Comparison of ENCODE assay signal across 8 cellular contexts in the genomic region with DNA sequence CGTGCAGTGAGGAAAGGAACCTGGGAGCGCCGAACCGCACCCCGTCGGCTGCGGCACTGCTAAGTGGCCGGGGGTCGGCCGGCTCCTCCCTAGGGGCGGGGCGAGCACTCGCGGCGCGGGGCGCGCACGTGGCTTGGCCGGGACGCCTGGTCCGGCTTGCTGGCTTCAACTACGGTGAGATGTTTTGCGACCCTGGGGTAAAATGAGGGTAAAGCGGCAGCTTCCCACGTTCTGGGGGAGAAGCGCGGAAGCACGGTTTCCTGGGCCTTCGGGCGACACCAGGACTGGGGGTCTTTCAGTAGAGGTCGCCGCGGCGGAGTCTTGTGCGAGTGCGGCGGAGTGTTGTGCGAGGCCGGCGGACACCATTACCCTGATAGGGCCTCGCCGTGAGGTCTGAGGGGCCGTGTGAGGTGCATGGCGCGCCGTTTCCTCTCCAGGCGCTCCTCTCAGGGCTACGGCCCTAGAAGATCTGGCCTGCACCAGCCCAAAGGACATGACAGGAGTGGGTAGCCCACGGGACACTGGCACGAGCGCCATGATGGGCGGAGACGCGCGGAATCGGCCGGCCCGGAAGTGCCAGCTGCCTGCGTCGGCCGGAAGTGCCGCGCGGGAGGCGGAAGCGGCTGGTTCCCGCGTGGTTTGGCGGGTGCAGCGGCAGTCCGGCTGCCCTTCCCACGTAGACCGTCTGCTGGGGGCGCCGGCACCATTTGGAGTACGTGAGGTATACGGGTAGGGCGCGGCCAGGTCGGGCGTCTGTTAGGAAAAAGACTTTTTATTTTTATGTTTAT. TPM values are rescaled to one million over a fixed set of nuclear protein-coding genes. Genes with fewer than 3 reads are reported as not detected.
A peak's percentile ranks its signal among the peaks of the same experiment; 100 is the strongest.
DNase-seq lines count a peak whose midpoint lies in the region; ATAC-seq and TF ChIP-seq lines count a peak whose summit lies in the region.

A gene with protein sequence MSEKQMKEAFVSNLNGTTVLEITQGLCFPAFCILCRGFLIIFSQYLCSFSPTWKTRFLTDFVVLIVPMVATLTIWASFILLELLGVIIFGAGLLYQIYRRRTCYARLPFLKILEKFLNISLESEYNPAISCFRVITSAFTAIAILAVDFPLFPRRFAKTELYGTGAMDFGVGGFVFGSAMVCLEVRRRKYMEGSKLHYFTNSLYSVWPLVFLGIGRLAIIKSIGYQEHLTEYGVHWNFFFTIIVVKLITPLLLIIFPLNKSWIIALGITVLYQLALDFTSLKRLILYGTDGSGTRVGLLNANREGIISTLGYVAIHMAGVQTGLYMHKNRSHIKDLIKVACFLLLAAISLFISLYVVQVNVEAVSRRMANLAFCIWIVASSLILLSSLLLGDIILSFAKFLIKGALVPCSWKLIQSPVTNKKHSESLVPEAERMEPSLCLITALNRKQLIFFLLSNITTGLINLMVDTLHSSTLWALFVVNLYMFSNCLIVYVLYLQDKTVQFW (plus strand): TSS at position 107 of the 788 bp plus-strand sequence. CDS start 2,115 bp downstream, outside the sequence.

- intact Hi-C loops in activated CD4-positive, alpha-beta T cell treated with anti-CD3 and anti-CD28 coated beads for 36 hours (cut with DNase I, micrococcal nuclease): loop anchor here (1.0 kb wide), 3 partner anchors 9 to 66 kb away; a partner anchor contains a TSS

- POLR2A ChIA-PET in activated CD4-positive, alpha-beta T cell treated with anti-CD3 and anti-CD28 coated beads for 36 hours (lab: Charles Lee): interaction anchor here (0.6 to 3.9 kb wide), 5 partner anchors 10 to 68 kb away, joined by 3 to 35 read pairs (median 4); a partner anchor contains a TSS

- peak within 1 kb of the TSS; percentile 98 for H3K4me3 Mint-ChIP-seq in activated CD4-positive, alpha-beta T cell treated with anti-CD3 and anti-CD28 coated beads for 36 hours
- H3K4me3 Mint-ChIP-seq in chondrocyte (ENCODE audit: unreplicated experiment): peak within 1 kb of the TSS; percentile 97

- CTCF ChIA-PET in activated CD4-positive, alpha-beta T cell treated with anti-CD3 and anti-CD28 coated beads for 36 hours (lab: Charles Lee): interaction anchor here (0.6 to 2.8 kb wide), 13 partner anchors 9 to 604 kb away, joined by 3 to 12 read pairs (median 5); a partner anchor contains a TSS

- peak within 1 kb of the TSS; percentile 81 for H3K27ac ChIP-seq in layer of hippocampus (ENCODE audit: low read depth, low read length)

- no peaks in the 10 kb centered on the region for H3K9me3 Mint-ChIP-seq in activated CD4-positive, alpha-beta T cell treated with anti-CD3 and anti-CD28 coated beads for 36 hours (ENCODE audit: low read depth)
- no peaks in the 10 kb centered on the region for H3K9me3 Mint-ChIP-seq in chondrocyte (ENCODE audit: low read depth)

- peaks cover 49% of the 10 kb centered on the region for H3K36me3 Mint-ChIP-seq in activated CD4-positive, alpha-beta T cell treated with anti-CD3 and anti-CD28 coated beads for 36 hours (ENCODE audit: low read depth)
- H3K36me3 Mint-ChIP-seq in chondrocyte (ENCODE audit: low read depth): peaks cover 5% of the 10 kb centered on the region

- peak within 1 kb of the TSS; percentile 99 for H3K27ac Mint-ChIP-seq in activated CD4-positive, alpha-beta T cell treated with anti-CD3 and anti-CD28 coated beads for 36 hours
- peak within 1 kb of the TSS; percentile 99 for H3K27ac Mint-ChIP-seq in chondrocyte (ENCODE audit: unreplicated experiment)

- no peaks in the 10 kb centered on the region for H3K27me3 Mint-ChIP-seq in activated CD4-positive, alpha-beta T cell treated with anti-CD3 and anti-CD28 coated beads for 36 hours
- H3K27me3 Mint-ChIP-seq in chondrocyte (ENCODE audit: low read depth): no peaks in the 10 kb centered on the region

- TF ChIP-seq CTCF in chondrocyte (IDR thresholded peaks at IDR 0.05): peak; percentile 49

- no peaks in the 10 kb centered on the region for H3K27me3 ChIP-seq in layer of hippocampus (ENCODE audit: control insufficient read depth, insufficient read depth, low read length)

- DNase-seq in AML-193 (lab: John Stamatoyannopoulos, UW) (peak; percentile 90 to 94), NCI-H510A treated with DMSO at 0.1 percent for 48 hours (lab: John Stamatoyannopoulos, UW) (peak; percentile 90), chondrocyte (ENCODE audit: low spot score) (no peak)
- peak; percentile 91 for DNase-seq in activated CD4-positive, alpha-beta T cell treated with anti-CD3 and anti-CD28 coated beads for 36 hours
- peak; percentile 75 to 85 (median 79) for DNase-seq in stimulated activated CD4-positive, alpha-beta T cell treated with anti-CD3 and anti-CD28 coated beads, Interleukin-1b, Interleukin-23, amount 100 ng/mL, for 24 hours (ENCODE audit: low read depth in 4 of 4, low spot score in 1 of 4)

- peak; percentile 73 for ATAC-seq in HG03432 (IDR thresholded peaks at IDR 0.05; ENCODE audit: unreplicated experiment)
- ATAC-seq in activated CD4-positive, alpha-beta T cell treated with anti-CD3 and anti-CD28 coated beads for 36 hours: peak; percentile 84

- H3K4me1 Mint-ChIP-seq in activated CD4-positive, alpha-beta T cell treated with anti-CD3 and anti-CD28 coated beads for 36 hours: peaks cover 39% of the 10 kb centered on the region
- peaks cover 17% of the 10 kb centered on the region for H3K4me1 Mint-ChIP-seq in chondrocyte (ENCODE audit: low read depth)

- TF ChIP-seq POLR2A in GM19193 (IDR thresholded peaks at IDR 0.05; ENCODE audit: extremely low read depth, insufficient read depth, insufficient read length): peak; percentile 95

RNA-seq across cellular contexts. Expression of the gene that starts here (rescaled TPM):
- 10 to 100 TPM; 11.8 to 13.4 TPM for total RNA-seq in activated CD4-positive, alpha-beta T cell treated with anti-CD3 and anti-CD28 coated beads for 36 hours
- 10.5 to 15.4 TPM (median 11.0 TPM) in 3 replicates for total RNA-seq in chondrocyte
